ENCODE assay signal across 11 cellular contexts in the genomic region with DNA sequence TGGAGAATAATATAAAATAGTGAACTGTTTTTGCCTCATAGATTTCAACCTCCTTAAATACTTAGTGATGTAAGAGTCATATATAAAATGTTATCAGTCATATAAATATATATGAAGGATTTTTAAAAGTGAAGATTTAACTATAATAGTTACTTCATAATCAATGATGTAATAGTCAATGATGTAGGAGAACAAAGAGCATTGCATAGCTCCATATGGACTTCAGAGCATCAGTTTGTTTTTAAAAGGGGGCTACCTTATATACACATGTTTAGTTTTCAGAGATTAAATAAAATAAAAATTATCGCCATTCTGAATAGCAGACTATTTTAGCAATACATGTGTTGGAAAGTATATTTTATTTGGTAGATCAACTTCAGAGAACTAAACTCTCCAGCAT. TPM values are rescaled to one million over a fixed set of nuclear protein-coding genes. Genes with fewer than 3 reads are reported as not detected.
A peak's percentile ranks its signal among the peaks of the same experiment; 100 is the strongest.
DNase-seq lines count a peak whose midpoint lies in the region; ATAC-seq and TF ChIP-seq lines count a peak whose summit lies in the region.
"Had no signal": no experiment of that assay in that cellular context is flagged by ENCODE, and none has a peak within 500 bp of the region (broad histone marks: within the 10 kb centered on the region; RNA-seq: fewer than 3 reads in every experiment).

No MANE protein-coding gene starts in this region.

- intact Hi-C loops in left ventricle myocardium inferior (cut with micrococcal nuclease): loop anchor here (5.0 kb wide), 1 partner anchor 71 kb away; the partner anchor contains the start of gene CCDC7
- intact Hi-C loops in cardiac septum (cut with DNase I): loop anchor here (2.0 to 10.0 kb wide), 3 partner anchors 37 to 581 kb away; partner anchors contain the start of genes ITGB1 and KIF5B
- intact Hi-C loops in activated T-helper 2 cell treated with anti-CD3 and anti-CD28 coated beads, Interferon-gamma antibody, Interleukin-2, Interleukin-4, amounts not matched to agents 10 μg/mL and 5 μg/mL and 100 μg/mL, durations not matched to agents 14 hours and 24 hours and 36 hours (cut with micrococcal nuclease): loop anchor here (5.0 kb wide), 2 partner anchors 36 to 766 kb away; no protein-coding TSS in a partner anchor
- intact Hi-C loops in left lung (cut with DNase I): no loop called here
- intact Hi-C loops in upper lobe of right lung (cut with DNase I): no loop called here
- intact Hi-C loops in colonic mucosa (cut with DNase I): no loop called here

- peaks cover 7% of the 10 kb centered on the region for H3K9me3 ChIP-seq in left ventricle myocardium inferior (replicated peaks)
- no peaks in the 10 kb centered on the region for H3K9me3 ChIP-seq in left lung
- no peaks in the 10 kb centered on the region for H3K9me3 ChIP-seq in upper lobe of right lung
- no peaks in the 10 kb centered on the region for H3K9me3 ChIP-seq in colonic mucosa

- H3K27ac ChIP-seq in left ventricle myocardium inferior (replicated peaks) (peak overlapping the region; percentile 88), left lung (peak overlapping the region in 1 of 2 donors; percentile 89), upper lobe of right lung (no peak overlapping the region), colonic mucosa (no peak overlapping the region)

- TF ChIP-seq CTCF in left ventricle myocardium inferior (IDR thresholded peaks at IDR 0.05; ENCODE audit: borderline replicate concordance) (no peak), left lung (IDR thresholded peaks at IDR 0.05) (no peak), upper lobe of right lung (IDR thresholded peaks at IDR 0.05) (no peak), colonic mucosa (IDR thresholded peaks at IDR 0.05) (no peak), GM10266 (IDR thresholded peaks at IDR 0.05; ENCODE audit: control insufficient read depth, insufficient read depth, low read depth, missing control alignments) (no peak)

- H3K4me1 ChIP-seq in left ventricle myocardium inferior: peaks cover 57% of the 10 kb centered on the region
- peaks cover 0 to 26% of the 10 kb centered on the region in 2 donors for H3K4me1 ChIP-seq in left lung
- H3K4me1 ChIP-seq in upper lobe of right lung: peaks cover 20% of the 10 kb centered on the region
- peaks cover 5% of the 10 kb centered on the region for H3K4me1 ChIP-seq in colonic mucosa

- H3K9me3 Mint-ChIP-seq in activated T-helper 2 cell treated with anti-CD3 and anti-CD28 coated beads, Interferon-gamma antibody, Interleukin-2, Interleukin-4, amounts not matched to agents 10 μg/mL and 5 μg/mL and 100 μg/mL, durations not matched to agents 14 hours and 24 hours and 36 hours: peaks cover 9% of the 10 kb centered on the region

- no peak overlapping the region for H3K27ac Mint-ChIP-seq in activated T-helper 2 cell treated with anti-CD3 and anti-CD28 coated beads, Interferon-gamma antibody, Interleukin-2, Interleukin-4, amounts not matched to agents 10 μg/mL and 5 μg/mL and 100 μg/mL, durations not matched to agents 14 hours and 24 hours and 36 hours

- no peak for ATAC-seq in left lung
- ATAC-seq in upper lobe of right lung: no peak

- H3K9ac ChIP-seq in colonic mucosa (ENCODE audit: low read depth in 2 of 2, low read length in 2 of 2): no peak overlapping the region

- peak overlapping the region; percentile 76 for H3K4me3 ChIP-seq in left ventricle myocardium inferior
- peak overlapping the region; percentile 55 to 60 for H3K4me3 ChIP-seq in left lung
- peak overlapping the region; percentile 77 for H3K4me3 ChIP-seq in upper lobe of right lung
- no peak overlapping the region for H3K4me3 ChIP-seq in colonic mucosa

- H3K36me3 ChIP-seq in left ventricle myocardium inferior: no peaks in the 10 kb centered on the region
- no peaks in the 10 kb centered on the region for H3K36me3 ChIP-seq in left lung
- H3K36me3 ChIP-seq in upper lobe of right lung: no peaks in the 10 kb centered on the region
- H3K36me3 ChIP-seq in colonic mucosa: no peaks in the 10 kb centered on the region

- peaks cover 20% of the 10 kb centered on the region for H3K4me1 Mint-ChIP-seq in activated T-helper 2 cell treated with anti-CD3 and anti-CD28 coated beads, Interferon-gamma antibody, Interleukin-2, Interleukin-4, amounts not matched to agents 10 μg/mL and 5 μg/mL and 100 μg/mL, durations not matched to agents 14 hours and 24 hours and 36 hours (ENCODE audit: low read depth)

- H3K36me3 Mint-ChIP-seq in activated T-helper 2 cell treated with anti-CD3 and anti-CD28 coated beads, Interferon-gamma antibody, Interleukin-2, Interleukin-4, amounts not matched to agents 10 μg/mL and 5 μg/mL and 100 μg/mL, durations not matched to agents 14 hours and 24 hours and 36 hours (ENCODE audit: low read depth): peaks cover 25% of the 10 kb centered on the region

- DNase-seq in left ventricle myocardium inferior: no peak
- no peak for DNase-seq in cardiac septum (ENCODE audit: low spot score)
- no peak for DNase-seq in activated T-helper 2 cell treated with anti-CD3 and anti-CD28 coated beads, Interferon-gamma antibody, Interleukin-2, Interleukin-4, amounts not matched to agents 10 μg/mL and 5 μg/mL and 100 μg/mL, durations not matched to agents 14 hours and 24 hours and 36 hours (ENCODE audit: low spot score)
- DNase-seq in left lung: no peak
- DNase-seq in upper lobe of right lung: no peak
- no peak for DNase-seq in SW480 (ENCODE audit: low spot score)
- DNase-seq in colonic mucosa: no peak
- DNase-seq in GM10266 (ENCODE audit: extremely low spot score): no peak
- DNase-seq: DMS153, nucleus accumbens had no signal

- H3K27me3 ChIP-seq in left ventricle myocardium inferior (ENCODE audit: low read depth) (no peaks in the 10 kb centered on the region), left lung (no peaks in the 10 kb centered on the region), upper lobe of right lung (no peaks in the 10 kb centered on the region), colonic mucosa (no peaks in the 10 kb centered on the region)

- no peaks in the 10 kb centered on the region for H3K27me3 Mint-ChIP-seq in activated T-helper 2 cell treated with anti-CD3 and anti-CD28 coated beads, Interferon-gamma antibody, Interleukin-2, Interleukin-4, amounts not matched to agents 10 μg/mL and 5 μg/mL and 100 μg/mL, durations not matched to agents 14 hours and 24 hours and 36 hours (ENCODE audit: low read depth)

- peak overlapping the region; percentile 84 for H3K4me3 Mint-ChIP-seq in activated T-helper 2 cell treated with anti-CD3 and anti-CD28 coated beads, Interferon-gamma antibody, Interleukin-2, Interleukin-4, amounts not matched to agents 10 μg/mL and 5 μg/mL and 100 μg/mL, durations not matched to agents 14 hours and 24 hours and 36 hours (ENCODE audit: low read depth)
- H3K4me3 Mint-ChIP-seq: activated T-helper 1 cell treated with anti-CD3 and anti-CD28 coated beads, Interleukin-12 subunit alpha, Interleukin-12 subunit beta, Interleukin-2, Interleukin-4 antibody, amounts not matched to agents 30 ng/mL and 10 ng/mL and 1 ng/mL, durations not matched to agents 14 hours and 24 hours and 36 hours had no signal

RNA-seq across cellular contexts. Expression of gene EPC1, which starts 29.1 kb away (rescaled TPM):
- total RNA-seq in left ventricle myocardium inferior: 17.0 TPM
- total RNA-seq in cardiac septum: 27.1 TPM
- total RNA-seq in activated T-helper 2 cell treated with anti-CD3 and anti-CD28 coated beads, Interferon-gamma antibody, Interleukin-2, Interleukin-4, amounts not matched to agents 10 μg/mL and 5 μg/mL and 100 μg/mL, durations not matched to agents 14 hours and 24 hours and 36 hours: 35.3 and 35.4 TPM in 2 replicates
- total RNA-seq in left lung: 10 to 100 TPM; 27.0 to 40.1 TPM
- 36.0 TPM for total RNA-seq in upper lobe of right lung
- 10 to 100 TPM; 24.5 to 30.9 TPM for total RNA-seq in colonic mucosa

Comparison
In these comparisons a context has a peak if more than half of its experiments do, and no peak if none do; other contexts are left out.
1. intact Hi-C loops: an anchor here in left ventricle myocardium inferior (5.0 kb wide), cardiac septum (2.0 to 10.0 kb wide) and activated T-helper 2 cell treated with anti-CD3 and anti-CD28 coated beads, Interferon-gamma antibody, Interleukin-2, Interleukin-4, amounts not matched to agents 10 μg/mL and 5 μg/mL and 100 μg/mL, durations not matched to agents 14 hours and 24 hours and 36 hours (5.0 kb wide); none called in left lung, upper lobe of right lung and colonic mucosa.